10 cellular contexts compared by ENCODE assay signal in genomic region chr1:89723863-89724262, GRCh38.
DNase-seq lines count a peak whose midpoint lies in the region; ATAC-seq and TF ChIP-seq lines count a peak whose summit lies in the region.
"Had no signal": no experiment of that assay in that cellular context is flagged by ENCODE, and none has a peak within 500 bp of the region (broad histone marks: within the 10 kb centered on the region; RNA-seq: fewer than 3 reads in every experiment).

No MANE protein-coding gene starts in this region.

- no peak for DNase-seq in activated T-cell treated with anti-CD3 and anti-CD28 coated beads, Interleukin-2, amount 50 U/mL, for 24 hours
- no peak for DNase-seq in activated T-cell treated with anti-CD3 and anti-CD28 coated beads, Interleukin-2, amount 50 U/mL, for 48 hours
- peak in 2 of 3 donors; percentile 62 for DNase-seq in right cardiac atrium
- no peak for DNase-seq in nephron progenitor cell
- DNase-seq: amygdala, NCI-H345 had no signal

- intact Hi-C loops in right cardiac atrium (cut with DNase I): loop anchor here in 1 of 4 donors (10.0 kb wide), 1 partner anchor 69 kb away; no protein-coding TSS in a partner anchor

- H3K4me1 ChIP-seq in right cardiac atrium (ENCODE audit: control insufficient read depth, insufficient read depth, low read length) (peaks cover 12% of the 10 kb centered on the region), subcutaneous abdominal adipose tissue (ENCODE audit: control insufficient read depth in 5 of 5, insufficient read depth in 5 of 5, low read length in 5 of 5) (peaks cover 10 to 67% (median 38%) of the 10 kb centered on the region in 5 donors)

- peak overlapping the region; percentile 99 for H3K27ac Mint-ChIP-seq in activated T-cell treated with anti-CD3 and anti-CD28 coated beads, Interleukin-2, amount 50 U/mL, for 24 hours
- peak overlapping the region; percentile 99 for H3K27ac Mint-ChIP-seq in activated T-helper 17 cell treated with anti-CD3 and anti-CD28 coated beads, Interleukin-2, amount 50 U/mL, for 72 hours
- H3K27ac Mint-ChIP-seq in nephron progenitor cell: no peak overlapping the region

- H3K4me1 Mint-ChIP-seq in activated T-cell treated with anti-CD3 and anti-CD28 coated beads, Interleukin-2, amount 50 U/mL, for 24 hours (ENCODE audit: low read depth): peaks cover 96% of the 10 kb centered on the region
- peaks cover 67% of the 10 kb centered on the region for H3K4me1 Mint-ChIP-seq in activated T-helper 17 cell treated with anti-CD3 and anti-CD28 coated beads, Interleukin-2, amount 50 U/mL, for 72 hours
- peaks cover 10% of the 10 kb centered on the region for H3K4me1 Mint-ChIP-seq in nephron progenitor cell

- H3K27me3 Mint-ChIP-seq in activated T-cell treated with anti-CD3 and anti-CD28 coated beads, Interleukin-2, amount 50 U/mL, for 24 hours: no peaks in the 10 kb centered on the region
- H3K27me3 Mint-ChIP-seq in activated T-helper 17 cell treated with anti-CD3 and anti-CD28 coated beads, Interleukin-2, amount 50 U/mL, for 72 hours: no peaks in the 10 kb centered on the region
- H3K27me3 Mint-ChIP-seq in nephron progenitor cell (ENCODE audit: low read depth, poor library complexity): peaks cover 2% of the 10 kb centered on the region

- H3K27me3 ChIP-seq in right cardiac atrium (ENCODE audit: control insufficient read depth, insufficient read depth): no peaks in the 10 kb centered on the region
- H3K27me3 ChIP-seq in subcutaneous abdominal adipose tissue (ENCODE audit: control insufficient read depth in 5 of 5, insufficient read depth in 4 of 5, low read length in 5 of 5): no peaks in the 10 kb centered on the region

- H3K36me3 ChIP-seq in subcutaneous abdominal adipose tissue (ENCODE audit: control insufficient read depth in 5 of 5, insufficient read depth in 5 of 5, low read length in 5 of 5): no peaks in the 10 kb centered on the region

- H3K4me3 ChIP-seq in right cardiac atrium (ENCODE audit: low read length): no peak overlapping the region
- no peak overlapping the region for H3K4me3 ChIP-seq in subcutaneous abdominal adipose tissue (ENCODE audit: low read depth in 1 of 5, low read length in 5 of 5)

- TF ChIP-seq CTCF in nephron progenitor cell (IDR thresholded peaks at IDR 0.05): no peak

- 34% methylated on average over 6 of the region's 6 CpGs for WGBS in right cardiac atrium

- H3K36me3 Mint-ChIP-seq in activated T-cell treated with anti-CD3 and anti-CD28 coated beads, Interleukin-2, amount 50 U/mL, for 24 hours (ENCODE audit: low read depth): peaks cover 80% of the 10 kb centered on the region
- H3K36me3 Mint-ChIP-seq in activated T-helper 17 cell treated with anti-CD3 and anti-CD28 coated beads, Interleukin-2, amount 50 U/mL, for 72 hours (ENCODE audit: low read depth): peaks cover 68% of the 10 kb centered on the region
- H3K36me3 Mint-ChIP-seq in nephron progenitor cell (ENCODE audit: low read depth): no peaks in the 10 kb centered on the region

- peaks cover 16% of the 10 kb centered on the region for H3K9me3 Mint-ChIP-seq in activated T-cell treated with anti-CD3 and anti-CD28 coated beads, Interleukin-2, amount 50 U/mL, for 24 hours
- H3K9me3 Mint-ChIP-seq in activated T-helper 17 cell treated with anti-CD3 and anti-CD28 coated beads, Interleukin-2, amount 50 U/mL, for 72 hours: peaks cover 7% of the 10 kb centered on the region
- peaks cover 3% of the 10 kb centered on the region for H3K9me3 Mint-ChIP-seq in nephron progenitor cell

- ATAC-seq in activated T-helper 17 cell treated with anti-CD3 and anti-CD28 coated beads, Interleukin-2, amount 50 U/mL, for 72 hours (replicated peaks): no peak
- ATAC-seq in right cardiac atrium (peak; percentile 31 to 54), GM19455 (IDR thresholded peaks at IDR 0.05; ENCODE audit: unreplicated experiment) (no peak), GM19395 (IDR thresholded peaks at IDR 0.05; ENCODE audit: unreplicated experiment) (no peak)

- H3K9ac ChIP-seq in subcutaneous abdominal adipose tissue (ENCODE audit: low read length in 5 of 5): no peak overlapping the region

- H3K9me3 ChIP-seq in right cardiac atrium (ENCODE audit: control insufficient read depth, low read length) (no peaks in the 10 kb centered on the region), subcutaneous abdominal adipose tissue (ENCODE audit: control insufficient read depth in 5 of 5, low read length in 5 of 5) (no peaks in the 10 kb centered on the region)

- H3K27ac ChIP-seq in right cardiac atrium (ENCODE audit: low read length) (peak overlapping the region; percentile 53), subcutaneous abdominal adipose tissue (ENCODE audit: low read depth, low read length) (peak overlapping the region; percentile 67)

- H3K4me3 Mint-ChIP-seq in activated T-cell treated with anti-CD3 and anti-CD28 coated beads, Interleukin-2, amount 50 U/mL, for 24 hours: peak overlapping the region; percentile 21
- peak overlapping the region; percentile 73 for H3K4me3 Mint-ChIP-seq in activated T-helper 17 cell treated with anti-CD3 and anti-CD28 coated beads, Interleukin-2, amount 50 U/mL, for 72 hours
- no peak overlapping the region for H3K4me3 Mint-ChIP-seq in nephron progenitor cell

Comparison
In these comparisons a context has a peak if more than half of its experiments do, and no peak if none do; other contexts are left out.
1. DNase-seq: peak in right cardiac atrium (2 of 3); none in activated T-cell treated with anti-CD3 and anti-CD28 coated beads, Interleukin-2, amount 50 U/mL, for 24 hours (single experiment), activated T-cell treated with anti-CD3 and anti-CD28 coated beads, Interleukin-2, amount 50 U/mL, for 48 hours (0 of 2) and nephron progenitor cell (single experiment).
2. ATAC-seq: peak in right cardiac atrium (2 of 2); none in activated T-helper 17 cell treated with anti-CD3 and anti-CD28 coated beads, Interleukin-2, amount 50 U/mL, for 72 hours (single experiment), GM19455 (single experiment) and GM19395 (single experiment).